ENCODE assay signal across 18 cellular contexts in genomic region chr7:55903985-55904759, GRCh38. TPM values are rescaled to one million over a fixed set of nuclear protein-coding genes. Genes with fewer than 3 reads are reported as not detected.
A peak's percentile ranks its signal among the peaks of the same experiment; 100 is the strongest.
DNase-seq lines count a peak whose midpoint lies in the region; ATAC-seq and TF ChIP-seq lines count a peak whose summit lies in the region.
"Had no signal": no experiment of that assay in that cellular context is flagged by ENCODE, and none has a peak within 500 bp of the region (broad histone marks: within the 10 kb centered on the region; RNA-seq: fewer than 3 reads in every experiment).

No MANE protein-coding gene starts in this region.

- H3K36me3 Mint-ChIP-seq in stimulated activated naive B cell treated with anti-CD40 and anti-IgM and Interleukin-4, amounts not matched to agents 10 μg/mL and 1 μg/mL and 100 μg/mL, for 72 hours = peaks cover 12 to 15% of the 10 kb centered on the region in 2 donors

- H2BK12ac ChIP-seq in mesenchymal stem cell (ENCODE audit: low read length in 2 of 2) = no peak overlapping the region

- no peak overlapping the region for H3K18ac ChIP-seq in mesenchymal stem cell (ENCODE audit: low read depth in 1 of 2, low read length in 2 of 2)

- no peaks in the 10 kb centered on the region for H3K79me1 ChIP-seq in mesenchymal stem cell (replicated peaks; ENCODE audit: low read length, poor library complexity, severe bottlenecking)

- H3K27me3 Mint-ChIP-seq in stimulated activated naive B cell treated with anti-CD40 and anti-IgM and Interleukin-4, amounts not matched to agents 10 μg/mL and 1 μg/mL and 100 μg/mL, for 72 hours = no peaks in the 10 kb centered on the region

- H3K4me3 ChIP-seq in left ventricle myocardium inferior = no peak overlapping the region
- no peak overlapping the region for H3K4me3 ChIP-seq in mesenchymal stem cell (ENCODE audit: insufficient read depth in 1 of 2, low read depth in 1 of 2, low read length in 2 of 2)
- H3K4me3 ChIP-seq in dorsolateral prefrontal cortex = no peak overlapping the region
- H3K4me3 ChIP-seq: lung, psoas muscle, thoracic aorta had no signal

- no peak overlapping the region for H2AK5ac ChIP-seq in mesenchymal stem cell (ENCODE audit: low read length, severe bottlenecking)

- H3K27ac Mint-ChIP-seq in stimulated activated naive B cell treated with anti-CD40 and anti-IgM and Interleukin-4, amounts not matched to agents 10 μg/mL and 1 μg/mL and 100 μg/mL, for 72 hours = peak overlapping the region; percentile 87

- H3K4me2 ChIP-seq in mesenchymal stem cell (ENCODE audit: low read length, poor library complexity, severe bottlenecking) = no peak overlapping the region

- 95% methylated on average over 6 of the region's 8 CpGs for WGBS in mesenchymal stem cell

- no peak overlapping the region for H2BK5ac ChIP-seq in mesenchymal stem cell (ENCODE audit: low read depth, low read length, poor library complexity, severe bottlenecking)

- peaks cover 5% of the 10 kb centered on the region in 2 donors for H3K9me3 Mint-ChIP-seq in stimulated activated naive B cell treated with anti-CD40 and anti-IgM and Interleukin-4, amounts not matched to agents 10 μg/mL and 1 μg/mL and 100 μg/mL, for 72 hours

- H3K9me3 ChIP-seq in left ventricle myocardium inferior (replicated peaks) (peaks cover 5% of the 10 kb centered on the region), mesenchymal stem cell (ENCODE audit: control insufficient read depth, low read length) (no peaks in the 10 kb centered on the region)
- H3K9me3 ChIP-seq: psoas muscle, thoracic aorta had no signal

- H3K36me3 ChIP-seq in left ventricle myocardium inferior (peaks cover 28% of the 10 kb centered on the region), mesenchymal stem cell (ENCODE audit: control insufficient read depth in 1 of 2, insufficient read depth in 2 of 2, low read depth in 1 of 2, low read length in 2 of 2) (peaks cover 0 to 2% of the 10 kb centered on the region in 2 experiments)

- no peak overlapping the region for H2BK120ac ChIP-seq in mesenchymal stem cell (ENCODE audit: low read depth, low read length)

- no peak for TF ChIP-seq CTCF in left ventricle myocardium inferior (IDR thresholded peaks at IDR 0.05; ENCODE audit: borderline replicate concordance)
- TF ChIP-seq CTCF in dorsolateral prefrontal cortex (IDR thresholded peaks at IDR 0.05 in 54 of 56, conservative IDR thresholded peaks at IDR 0.05 in 2 of 56; ENCODE audit: low read depth in 1 of 56, partially characterized antibody in 56 of 56) = no peak

- H3K4me1 Mint-ChIP-seq in stimulated activated naive B cell treated with anti-CD40 and anti-IgM and Interleukin-4, amounts not matched to agents 10 μg/mL and 1 μg/mL and 100 μg/mL, for 72 hours = peaks cover 6 to 7% of the 10 kb centered on the region in 2 donors

- no peak overlapping the region for H3K9ac ChIP-seq in mesenchymal stem cell (ENCODE audit: low read length)

- no peak overlapping the region for H3K27ac ChIP-seq in left ventricle myocardium inferior (replicated peaks)
- H3K27ac ChIP-seq in mesenchymal stem cell (ENCODE audit: low read length, poor library complexity, severe bottlenecking) = no peak overlapping the region
- H3K27ac ChIP-seq in dorsolateral prefrontal cortex = no peak overlapping the region
- H3K27ac ChIP-seq: psoas muscle, thoracic aorta had no signal

- no peak overlapping the region for H4K8ac ChIP-seq in mesenchymal stem cell (ENCODE audit: low read length)

- DNase-seq in SIG-M5 treated with dmso at 0.1 percent for 504 hours (lab: John Stamatoyannopoulos, UW; ENCODE audit: unreplicated experiment) (peak; percentile 39), SIG-M5 (lab: John Stamatoyannopoulos, UW) (no peak), left ventricle myocardium inferior (no peak), mesenchymal stem cell (no peak), dorsolateral prefrontal cortex (no peak)
- DNase-seq in stimulated activated naive B cell treated with anti-CD40 and anti-IgM and Interleukin-4, amounts not matched to agents 10 μg/mL and 1 μg/mL and 100 μg/mL, for 72 hours = peak; percentile 27
- DNase-seq: activated CD4-positive, alpha-beta T cell treated with anti-CD3 and anti-CD28 coated beads, Interleukin-2, amount 50 U/mL, for 4 hours; activated naive CD4-positive, alpha-beta T cell treated with anti-CD3 and anti-CD28 coated beads, Interleukin-2, amount 50 U/mL, for 16 hours; cortex of kidney; DND-41; foreskin melanocyte; NCI-H226; psoas muscle had no signal

- ATAC-seq in GM21825 (IDR thresholded peaks at IDR 0.05; ENCODE audit: unreplicated experiment) = peak; percentile 94
- ATAC-seq in HG03280 (IDR thresholded peaks at IDR 0.05; ENCODE audit: unreplicated experiment) = peak; percentile 97
- ATAC-seq in stimulated activated naive B cell treated with anti-CD40 and anti-IgM and Interleukin-4, amounts not matched to agents 10 μg/mL and 1 μg/mL and 100 μg/mL, for 72 hours (replicated peaks) = peak; percentile 99 to 100
- ATAC-seq: psoas muscle had no signal

- H2BK15ac ChIP-seq in mesenchymal stem cell (ENCODE audit: low read depth, poor library complexity, severe bottlenecking) = no peak overlapping the region

- H3K23ac ChIP-seq in mesenchymal stem cell (ENCODE audit: low read length in 2 of 2) = no peak overlapping the region

- H3K4ac ChIP-seq in mesenchymal stem cell (ENCODE audit: low read depth in 1 of 2, low read length in 2 of 2) = no peak overlapping the region

- H3K4me3 Mint-ChIP-seq in stimulated activated naive B cell treated with anti-CD40 and anti-IgM and Interleukin-4, amounts not matched to agents 10 μg/mL and 1 μg/mL and 100 μg/mL, for 72 hours = peak overlapping the region in 1 of 2 donors; percentile 27

- H3K27me3 ChIP-seq in left ventricle myocardium inferior (ENCODE audit: low read depth) = no peaks in the 10 kb centered on the region
- H3K27me3 ChIP-seq in mesenchymal stem cell (ENCODE audit: control insufficient read depth in 1 of 2, insufficient read depth in 1 of 2, low read length in 2 of 2) = no peaks in the 10 kb centered on the region
- H3K27me3 ChIP-seq in dorsolateral prefrontal cortex = no peaks in the 10 kb centered on the region

- H3K14ac ChIP-seq in mesenchymal stem cell (ENCODE audit: low read length in 2 of 2) = no peak overlapping the region

- H4K91ac ChIP-seq in mesenchymal stem cell (ENCODE audit: low read length) = no peak overlapping the region

- intact Hi-C loops in left ventricle myocardium inferior (cut with micrococcal nuclease) (no loop called here), dorsolateral prefrontal cortex (cut with DNase I) (no loop called here)

- no peak overlapping the region for H2AFZ ChIP-seq in mesenchymal stem cell (ENCODE audit: low read depth, low read length)

- H3K4me1 ChIP-seq in left ventricle myocardium inferior (no peaks in the 10 kb centered on the region), mesenchymal stem cell (ENCODE audit: control insufficient read depth, insufficient read depth, low read depth, low read length) (no peaks in the 10 kb centered on the region)
- H3K4me1 ChIP-seq: psoas muscle had no signal

RNA-seq across cellular contexts. Expression of gene ZNF713, which starts 16.9 kb away (rescaled TPM):
- 5.6 TPM for total RNA-seq in left ventricle myocardium inferior
- polyA plus RNA-seq in mesenchymal stem cell (2013, experiment 1 of 2) = 1.5 TPM
- polyA plus RNA-seq in mesenchymal stem cell (2013, experiment 2 of 2) = 1.4 TPM
- total RNA-seq in dorsolateral prefrontal cortex = 10 to 100 TPM in 106 of 120 experiments, 1 to 10 TPM in 14; 7.7 to 22.6 (median 12.8) TPM

RNA-seq across cellular contexts. Expression of gene SEPTIN14, which starts 41.6 kb away (rescaled TPM):
- total RNA-seq in left ventricle myocardium inferior = not detected
- polyA plus RNA-seq in mesenchymal stem cell (2013, experiment 1 of 2) = not detected
- 0.01 TPM for polyA plus RNA-seq in mesenchymal stem cell (2013, experiment 2 of 2)
- total RNA-seq in dorsolateral prefrontal cortex = not detected
- total RNA-seq: H1, lung, psoas muscle, thoracic aorta had no signal
- polyA plus RNA-seq: H1, lung, psoas muscle had no signal

RNA-seq across cellular contexts. Expression of gene MRPS17, which starts 47.5 kb away (rescaled TPM):
- total RNA-seq in left ventricle myocardium inferior = 19.4 TPM
- polyA plus RNA-seq in mesenchymal stem cell (2013, experiment 1 of 2) = 14.6 TPM
- polyA plus RNA-seq in mesenchymal stem cell (2013, experiment 2 of 2) = 15.8 TPM
- 10 to 100 TPM in 119 of 120 experiments, 1 to 10 TPM in 1; 5.8 to 24.3 (median 17.4) TPM for total RNA-seq in dorsolateral prefrontal cortex

Comparison
In these comparisons a context has a peak if more than half of its experiments do, and no peak if none do; other contexts are left out.
1. DNase-seq: peak in SIG-M5 treated with dmso at 0.1 percent for 504 hours (single experiment) and stimulated activated naive B cell treated with anti-CD40 and anti-IgM and Interleukin-4, amounts not matched to agents 10 μg/mL and 1 μg/mL and 100 μg/mL, for 72 hours (single experiment); none in SIG-M5 (single experiment), left ventricle myocardium inferior (single experiment), mesenchymal stem cell (single experiment) and dorsolateral prefrontal cortex (0 of 10).
2. Peak in every context shown above with its lines, with median percentiles within 50 percentile points of each other: ATAC-seq.